ENCODE assay signal across 20 cellular contexts in the genomic region with DNA sequence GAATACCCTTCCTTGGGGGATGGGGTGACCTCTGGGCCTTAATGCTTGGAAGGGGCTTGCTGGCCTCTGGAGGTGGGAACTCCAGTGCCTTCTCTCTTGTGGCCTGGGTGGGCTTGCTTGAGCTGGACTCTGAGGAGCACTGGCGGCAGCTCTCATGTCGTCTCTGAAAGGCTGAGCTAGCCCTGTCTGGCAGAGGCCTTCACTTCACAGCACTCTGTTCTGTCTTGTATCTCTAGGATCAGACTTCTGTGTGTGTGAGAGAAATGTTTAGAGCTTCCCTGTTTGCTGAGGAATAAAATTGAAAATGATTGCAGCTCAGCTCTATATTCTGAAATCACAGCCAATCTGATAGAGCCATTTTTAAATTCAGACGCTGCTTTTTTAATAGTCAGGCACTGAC.
"Had no signal": no experiment of that assay in that cellular context is flagged by ENCODE, and none has a peak within 500 bp of the region (broad histone marks: within the 10 kb centered on the region; RNA-seq: fewer than 3 reads in every experiment).

No MANE protein-coding gene starts in this region.

- ATAC-seq: activated CD8-positive, alpha-beta T cell treated with anti-CD3 and anti-CD28 coated beads for 36 hours; activated naive CD4-positive, alpha-beta T cell treated with anti-CD3 and anti-CD28 coated beads, Interleukin-2, amount 50 U/mL, for 72 hours; activated T-cell treated with anti-CD3 and anti-CD28 coated beads, Interleukin-2, amount 50 U/mL, for 72 hours; body of pancreas; left colon; T-helper 17 cell had no signal

- H3K4me1 Mint-ChIP-seq: activated B cell treated with CpG ODN at 0.5 μM for 24 hours, naive B cell had no signal

- H3K36me3 Mint-ChIP-seq: activated naive CD4-positive, alpha-beta T cell treated with anti-CD3 and anti-CD28 coated beads, Interleukin-2, amount 50 U/mL, for 72 hours; naive B cell had no signal

- H3K4me1 ChIP-seq: body of pancreas, transverse colon had no signal

- H3K27ac ChIP-seq: neutrophil, skin epidermis, transverse colon had no signal

- H3K4me3 ChIP-seq: body of pancreas, heart right ventricle, skin epidermis, transverse colon had no signal

- H3K9me3 ChIP-seq: body of pancreas, heart right ventricle, neutrophil, transverse colon had no signal

- H3K36me3 ChIP-seq: heart right ventricle, neutrophil, transverse colon had no signal

- DNase-seq: activated B cell treated with CpG ODN at 0.5 μM for 24 hours; activated CD4-positive, alpha-beta T cell treated with anti-CD3 and anti-CD28 coated beads for 48 hours; activated CD8-positive, alpha-beta memory T cell treated with anti-CD3 and anti-CD28 coated beads, Interleukin-2, amount 50 U/mL, for 4 hours; activated CD8-positive, alpha-beta T cell treated with anti-CD3 and anti-CD28 coated beads for 36 hours; activated gamma-delta T cell; activated T-cell treated with anti-CD3 and anti-CD28 coated beads, Interleukin-2, amount 50 U/mL, for 72 hours; amniotic stem cell; heart right ventricle; left colon; naive B cell; retina; stimulated activated CD4-positive, alpha-beta T cell treated with anti-CD3 and anti-CD28 coated beads, Interleukin-4, amount 100 ng/mL, for 24 hours; stimulated activated naive CD4-positive, alpha-beta T cell treated with Interleukin-2 at 50 U/mL for 16 hours; substantia nigra; T-helper 17 cell; transverse colon had no signal

- H3K27me3 Mint-ChIP-seq: activated B cell treated with CpG ODN at 0.5 μM for 24 hours, T-helper 17 cell had no signal

- H3K4me3 Mint-ChIP-seq: activated B cell treated with CpG ODN at 0.5 μM for 24 hours; activated CD8-positive, alpha-beta T cell treated with anti-CD3 and anti-CD28 coated beads for 36 hours; activated T-cell treated with anti-CD3 and anti-CD28 coated beads, Interleukin-2, amount 50 U/mL, for 72 hours; naive B cell; T-helper 17 cell had no signal

- H3K27ac Mint-ChIP-seq: activated B cell treated with CpG ODN at 0.5 μM for 24 hours; activated CD8-positive, alpha-beta T cell treated with anti-CD3 and anti-CD28 coated beads for 36 hours; activated naive CD4-positive, alpha-beta T cell treated with anti-CD3 and anti-CD28 coated beads, Interleukin-2, amount 50 U/mL, for 72 hours; activated T-cell treated with anti-CD3 and anti-CD28 coated beads, Interleukin-2, amount 50 U/mL, for 72 hours; T-helper 17 cell had no signal

- H3K9me3 Mint-ChIP-seq: activated B cell treated with CpG ODN at 0.5 μM for 24 hours; activated CD8-positive, alpha-beta T cell treated with anti-CD3 and anti-CD28 coated beads for 36 hours; activated naive CD4-positive, alpha-beta T cell treated with anti-CD3 and anti-CD28 coated beads, Interleukin-2, amount 50 U/mL, for 72 hours; naive B cell had no signal

- H3K27me3 ChIP-seq: body of pancreas, heart right ventricle, neutrophil, transverse colon had no signal
